Comparison of ENCODE assay signal across 14 cellular contexts in the genomic region with DNA sequence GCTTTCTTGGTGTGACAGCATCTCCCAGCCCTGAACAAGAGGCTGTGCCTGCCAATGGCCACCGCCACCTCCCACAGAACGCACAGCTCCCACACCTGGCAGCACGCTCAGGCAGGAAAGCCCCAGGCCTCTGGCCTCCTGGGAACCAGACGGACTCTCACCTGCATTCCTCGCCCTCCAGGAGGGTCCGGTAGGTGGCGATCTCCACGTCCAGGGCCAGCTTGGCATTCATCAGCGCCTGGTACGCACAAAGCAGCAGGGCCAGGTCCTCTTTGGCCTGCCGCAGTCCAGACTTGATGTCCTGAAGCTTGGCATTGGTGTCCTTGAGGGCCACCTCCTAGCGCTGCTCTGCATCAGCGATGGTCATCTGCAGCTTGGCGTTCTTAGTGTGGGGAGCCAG. TPM values are rescaled to one million over a fixed set of nuclear protein-coding genes. Genes with fewer than 3 reads are reported as not detected.
A peak's percentile ranks its signal among the peaks of the same experiment; 100 is the strongest.
DNase-seq lines count a peak whose midpoint lies in the region; ATAC-seq, FAIRE-seq and TF ChIP-seq lines count a peak whose summit lies in the region.
"Had no signal": no experiment of that assay in that cellular context is flagged by ENCODE, and none has a peak within 500 bp of the region (broad histone marks: within the 10 kb centered on the region; RNA-seq: fewer than 3 reads in every experiment).

No MANE protein-coding gene starts in this region.

- H4K20me1 ChIP-seq in GM23338 (replicated peaks; ENCODE audit: insufficient read depth) (peaks cover 5% of the 10 kb centered on the region; the same call in 1 of the 2 replicates), K562 (replicated peaks; ENCODE audit: control insufficient read depth, insufficient read depth, low read length) (peaks cover 11% of the 10 kb centered on the region; the same call in 1 of the 2 replicates)

- H3K18ac ChIP-seq in mesendoderm (ENCODE audit: low read length), result no peak overlapping the region

- H3K4me1 ChIP-seq in GM23338 (ENCODE audit: insufficient read depth) (no peaks in the 10 kb centered on the region; the same call in 1 of the 2 replicates), K562 (replicated peaks in 1 of 2; ENCODE audit: control insufficient read depth in 2 of 2, insufficient read depth in 2 of 2, low read length in 2 of 2) (peaks cover 0 to 12% of the 10 kb centered on the region in 2 experiments; a peak in 3 of 5 replicates), mesendoderm (ENCODE audit: control insufficient read depth, low read depth, low read length) (no peaks in the 10 kb centered on the region)

- H4K5ac ChIP-seq in mesendoderm (ENCODE audit: low read length), result no peak overlapping the region

- TF ChIP-seq RAD21 in K562 (CRISPR knock-in tag; conservative IDR thresholded peaks at IDR 0.05 in 1 of 2, IDR thresholded peaks at IDR 0.05 in 1 of 2), result peak in 1 of 2 experiments; percentile 34; a peak in 1 of 4 replicates

- H3K56ac ChIP-seq in mesendoderm (ENCODE audit: low read length), result no peak overlapping the region

- no peak overlapping the region for H2BK120ac ChIP-seq in mesendoderm (ENCODE audit: low read depth, low read length)

- H3K4me3 ChIP-seq in GM23338 (no peak overlapping the region), K562 (no peak overlapping the region), mesendoderm (ENCODE audit: low read length) (no peak overlapping the region)

- no peak overlapping the region for H4K8ac ChIP-seq in mesendoderm (ENCODE audit: low read depth, low read length)

- H3K36me3 Mint-ChIP-seq in GM23338 (ENCODE audit: low read depth) (no peaks in the 10 kb centered on the region), T-cell (no peaks in the 10 kb centered on the region)
- H3K36me3 Mint-ChIP-seq: activated naive CD4-positive, alpha-beta T cell treated with anti-CD3 and anti-CD28 coated beads, Interleukin-2, amount 50 U/mL, for 24 hours had no signal

- no peaks in the 10 kb centered on the region for H3K9me2 ChIP-seq in GM23338 (ENCODE audit: insufficient read depth)

- in situ Hi-C loops in K562 (cut with MboI) (no loop called here), G401 (cut with HindIII; ENCODE audit: low sequenced_read_pairs) (no loop called here)

- H3K9me3 ChIP-seq in K562 (replicated peaks; ENCODE audit: control insufficient read depth, insufficient read depth, low read depth, low read length), result no peaks in the 10 kb centered on the region

- peaks cover 40% of the 10 kb centered on the region for H3K27me3 ChIP-seq in GM23338 (ENCODE audit: insufficient read depth)
- H3K27me3 ChIP-seq in K562 (ENCODE audit: control insufficient read depth in 2 of 2, insufficient read depth in 2 of 2, low read length in 2 of 2), result peaks cover 35 to 39% of the 10 kb centered on the region in 2 experiments
- H3K27me3 ChIP-seq in mesendoderm (ENCODE audit: insufficient read depth, low read length, poor library complexity), result peaks cover 7% of the 10 kb centered on the region

- H2AK5ac ChIP-seq in mesendoderm (ENCODE audit: low read length), result no peak overlapping the region

- TF ChIP-seq EP300 in K562 (IDR thresholded peaks at IDR 0.05; ENCODE audit: low read length), result no peak

- H3K27ac Mint-ChIP-seq in GM23338 (no peak overlapping the region), T-cell (no peak overlapping the region)
- H3K27ac Mint-ChIP-seq: activated naive CD4-positive, alpha-beta T cell treated with anti-CD3 and anti-CD28 coated beads, Interleukin-2, amount 50 U/mL, for 24 hours had no signal

- H3K9me3 Mint-ChIP-seq in GM23338 (no peaks in the 10 kb centered on the region), T-cell (no peaks in the 10 kb centered on the region)
- H3K9me3 Mint-ChIP-seq: activated naive CD4-positive, alpha-beta T cell treated with anti-CD3 and anti-CD28 coated beads, Interleukin-2, amount 50 U/mL, for 24 hours had no signal

- TF ChIP-seq CTCF in C4-2B (conservative IDR thresholded peaks at IDR 0.05), result peak; percentile 77
- peak; percentile 58 to 83 for TF ChIP-seq CTCF in GM23338 (conservative IDR thresholded peaks at IDR 0.05; ENCODE audit: low read depth in 2 of 2)
- TF ChIP-seq CTCF in K562 (IDR thresholded peaks at IDR 0.05 in 2 of 3, conservative IDR thresholded peaks at IDR 0.05 in 1 of 3; ENCODE audit: insufficient read depth in 2 of 3, low read depth in 1 of 3, low read length in 3 of 3), result peak; percentile 43 to 56 (median 48); a peak in 5 of 6 replicates

- H3K4me1 Mint-ChIP-seq in GM23338 (peaks cover 3% of the 10 kb centered on the region; the same call in 2 of the 3 replicates), T-cell (peaks cover 12 to 15% (median 12%) of the 10 kb centered on the region in 3 donors)

- no peak overlapping the region for H2BK5ac ChIP-seq in mesendoderm (ENCODE audit: low read length)

- H3K4me3 Mint-ChIP-seq in GM23338 (peak overlapping the region; percentile 28; the same call in 2 of the 3 replicates), T-cell (peak overlapping the region in 1 of 3 donors; percentile 76)

- H3K23ac ChIP-seq in mesendoderm (ENCODE audit: low read length), result no peak overlapping the region

- no peak for FAIRE-seq in K562 (lab: Jason Lieb, UNC)
- FAIRE-seq: colon had no signal

- DNase-seq in GM23338 (ENCODE audit: low spot score) (peak; percentile 72), K562 (ENCODE audit: extremely low read depth in 1 of 4, low spot score in 3 of 4) (peak; percentile 31 to 38 (median 34)), mesendoderm (peak; percentile 51), G401 (ENCODE audit: low spot score) (no peak), T-cell (no peak)
- DNase-seq: retina had no signal

- H3K9me1 ChIP-seq in K562 (ENCODE audit: control insufficient read depth, insufficient read depth, low read length), result no peaks in the 10 kb centered on the region

- H3K36me3 ChIP-seq in GM23338 (ENCODE audit: insufficient read depth) (no peaks in the 10 kb centered on the region), K562 (ENCODE audit: control insufficient read depth, insufficient read depth, low read length) (no peaks in the 10 kb centered on the region), mesendoderm (ENCODE audit: control insufficient read depth, insufficient read depth, low read length) (no peaks in the 10 kb centered on the region)

- H3K4ac ChIP-seq in mesendoderm (ENCODE audit: low read depth, low read length), result no peak overlapping the region

- POLR2A ChIA-PET in K562 (lab: Yijun Ruan, JAX), result interaction anchor here (0.9 kb wide), 1 partner anchor 11 kb away, joined by 3 read pairs; no protein-coding TSS in a partner anchor
- POLR2A ChIA-PET in T-cell (lab: Charles Lee), result no interaction called here

- H2AFZ ChIP-seq in GM23338 (no peak overlapping the region), K562 (ENCODE audit: low read depth, low read length) (no peak overlapping the region)

- ATAC-seq in GM23338 (peak; percentile 67), K562 (peak; percentile 80), HG03108 (IDR thresholded peaks at IDR 0.05; ENCODE audit: unreplicated experiment) (no peak), T-cell (replicated peaks in 1 of 4) (no peak), GM18505 (IDR thresholded peaks at IDR 0.05; ENCODE audit: unreplicated experiment) (no peak)

- H2BK15ac ChIP-seq in mesendoderm (replicated peaks; ENCODE audit: low read depth), result no peak overlapping the region

- H3K9ac ChIP-seq in K562 (ENCODE audit: insufficient read depth in 1 of 2, low read depth in 2 of 2, low read length in 2 of 2) (no peak overlapping the region), mesendoderm (ENCODE audit: low read length) (no peak overlapping the region)

- H3K27ac ChIP-seq in C4-2B (no peak overlapping the region), GM23338 (ENCODE audit: low read depth) (no peak overlapping the region), K562 (ENCODE audit: extremely low read depth, low read depth, low read length) (no peak overlapping the region), mesendoderm (ENCODE audit: low read depth, low read length) (no peak overlapping the region)
- H3K27ac ChIP-seq: RWPE1 had no signal

- no peaks in the 10 kb centered on the region for H3K79me1 ChIP-seq in mesendoderm (ENCODE audit: low read length)

- intact Hi-C loops in K562 (cut with micrococcal nuclease), result no loop called here

- H3K79me2 ChIP-seq in GM23338 (replicated peaks; ENCODE audit: insufficient read depth), result no peaks in the 10 kb centered on the region
- H3K79me2 ChIP-seq in K562 (ENCODE audit: control insufficient read depth, insufficient read depth, low read length), result no peaks in the 10 kb centered on the region
- H3K79me2 ChIP-seq in mesendoderm (ENCODE audit: control insufficient read depth, insufficient read depth, low read length), result no peaks in the 10 kb centered on the region

- H3F3A ChIP-seq in GM23338 (replicated peaks; ENCODE audit: low read depth), result peaks cover 4% of the 10 kb centered on the region; the same call in 1 of the 2 replicates

- BruUV-seq in K562 (replicated peaks; lab: Mats Ljungman, UMichigan), result no TSS peak

- 16% methylated on average over 14 of the region's 14 CpGs for WGBS in K562 (ENCODE audit: insufficient coverage, low coverage, missing lambda C conversion rate)
- WGBS in mesendoderm (ENCODE audit: extremely low coverage, insufficient coverage, low lambda C conversion rate), result no CpG with 5 or more reads among the region's 14 CpGs

- CTCF ChIA-PET in K562 (lab: Yijun Ruan, JAX; ENCODE audit: low intra/inter-chr PET ratio) (no interaction called here), T-cell (lab: Charles Lee) (no interaction called here)

- H3K27me3 Mint-ChIP-seq in GM23338 (ENCODE audit: insufficient read depth, low read depth, poor library complexity) (peaks cover 29% of the 10 kb centered on the region), T-cell (peaks cover 26 to 42% of the 10 kb centered on the region in 2 donors)

- no peak for TF ChIP-seq POLR2A in K562 (conservative IDR thresholded peaks at IDR 0.05)
- no peak for TF ChIP-seq POLR2A in GM18505 (IDR thresholded peaks at IDR 0.05; ENCODE audit: borderline replicate concordance, extremely low read depth, insufficient read depth, insufficient read length)

- H3K4me2 ChIP-seq in GM23338 (no peak overlapping the region), K562 (ENCODE audit: insufficient read depth, low read length) (no peak overlapping the region), mesendoderm (ENCODE audit: low read length) (no peak overlapping the region)

RNA-seq across cellular contexts. Expression of a gene that starts 12.1 kb away (rescaled TPM):
- not detected in 2 replicates for total RNA-seq in GM23338 (2014; rRNA removed; shearing (Covaris generic))
- polyA plus RNA-seq in GM23338 (2016; fragmentation: Nextera tagmentation; extraction: Ambion mirVana) (not detected in 2 replicates), K562 (2011; rRNA removed) (not detected in 2 replicates), K562 (2014; fragmentation: Illumina TruSeq; extraction: Trizol) (not detected in 2 replicates), K562 (2014; fragmentation: Nextera tagmentation; extraction: Ambion mirVana) (not detected), K562 (2014; rRNA removed) (not detected in 2 replicates)
- not detected in 2 replicates for total RNA-seq in K562 (2011; cell fraction: chromatin; rRNA removed; ENCODE audit: low replicate concordance)
- not detected in 2 replicates for total RNA-seq in K562 (2011; cell fraction: nucleolus; rRNA removed)
- not detected in 2 replicates for total RNA-seq in K562 (2011; cell fraction: nucleoplasm; rRNA removed)
- total RNA-seq in K562 (2014; rRNA removed) (not detected in 2 replicates), K562 (2014; rRNA removed; fragmentation: Illumina TruSeq; extraction: Trizol) (not detected in 2 replicates), K562 (2015; rRNA removed; fragmentation: Illumina TruSeq; extraction: Trizol) (not detected in 2 replicates), K562 (2021) (not detected in 2 replicates), T-cell (not detected)
- not detected in 2 replicates for polyA plus RNA-seq in K562 (2011; cell fraction: cytosol; rRNA removed)
- not detected in 2 replicates for polyA plus RNA-seq in K562 (2011; cell fraction: nucleus; rRNA removed)
- 0.03 and 0.07 TPM in 2 replicates for polyA plus RNA-seq in K562 (2012)
- polyA minus RNA-seq in K562 (2011; rRNA and poly(A)+ RNA removed), result not detected in 2 replicates
- not detected in 2 replicates for polyA minus RNA-seq in K562 (2011; cell fraction: cytosol; rRNA and poly(A)+ RNA removed)
- not detected in 2 replicates for polyA minus RNA-seq in K562 (2011; cell fraction: nucleus; rRNA and poly(A)+ RNA removed)
- polyA plus RNA-seq in mesendoderm (2013, experiment 1 of 2), result not detected
- polyA plus RNA-seq in mesendoderm (2013, experiment 2 of 2), result not detected
- total RNA-seq in G401 (2014; rRNA removed; shearing (Covaris generic)), result not detected in 2 replicates
- total RNA-seq: activated CD8-positive, alpha-beta memory T cell treated with anti-CD3 and anti-CD28 coated beads for 36 hours; mucosa of gallbladder had no signal

RNA-seq across cellular contexts. Expression of a gene that starts 35.2 kb away (rescaled TPM):
- not detected in 2 replicates for total RNA-seq in GM23338 (2014; rRNA removed; shearing (Covaris generic))
- polyA plus RNA-seq in GM23338 (2016; fragmentation: Nextera tagmentation; extraction: Ambion mirVana), result not detected in 2 replicates
- not detected in 2 replicates for total RNA-seq in K562 (2011; cell fraction: chromatin; rRNA removed; ENCODE audit: low replicate concordance)
- total RNA-seq in K562 (2011; cell fraction: nucleolus; rRNA removed), result not detected in 2 replicates
- total RNA-seq in K562 (2011; cell fraction: nucleoplasm; rRNA removed), result not detected in 2 replicates
- total RNA-seq in K562 (2014; rRNA removed), result not detected in 2 replicates
- not detected in 2 replicates for total RNA-seq in K562 (2014; rRNA removed; fragmentation: Illumina TruSeq; extraction: Trizol)
- 0.11 and 0.18 TPM in 2 replicates for total RNA-seq in K562 (2015; rRNA removed; fragmentation: Illumina TruSeq; extraction: Trizol)
- not detected in 2 replicates for total RNA-seq in K562 (2021)
- polyA plus RNA-seq in K562 (2011; rRNA removed), result not detected in 2 replicates
- not detected in 2 replicates for polyA plus RNA-seq in K562 (2011; cell fraction: cytosol; rRNA removed)
- not detected in 2 replicates for polyA plus RNA-seq in K562 (2011; cell fraction: nucleus; rRNA removed)
- polyA plus RNA-seq in K562 (2012), result 0.33 TPM in 1 of 2 replicates, not detected in the other
- polyA plus RNA-seq in K562 (2014; fragmentation: Illumina TruSeq; extraction: Trizol), result not detected in 2 replicates
- not detected for polyA plus RNA-seq in K562 (2014; fragmentation: Nextera tagmentation; extraction: Ambion mirVana)
- polyA plus RNA-seq in K562 (2014; rRNA removed), result not detected in 2 replicates
- not detected in 2 replicates for polyA minus RNA-seq in K562 (2011; rRNA and poly(A)+ RNA removed)
- polyA minus RNA-seq in K562 (2011; cell fraction: cytosol; rRNA and poly(A)+ RNA removed), result not detected in 2 replicates
- not detected in 2 replicates for polyA minus RNA-seq in K562 (2011; cell fraction: nucleus; rRNA and poly(A)+ RNA removed)
- not detected for polyA plus RNA-seq in mesendoderm (2013, experiment 1 of 2)
- not detected for polyA plus RNA-seq in mesendoderm (2013, experiment 2 of 2)
- not detected in 2 replicates for total RNA-seq in G401 (2014; rRNA removed; shearing (Covaris generic))
- 10 to 100 TPM in 2 of 5 donors, 1 to 10 TPM in 2, under 1 TPM in 1; 0.19 to 57.7 (median 10.0) TPM for total RNA-seq in T-cell
- total RNA-seq: activated CD8-positive, alpha-beta memory T cell treated with anti-CD3 and anti-CD28 coated beads for 36 hours had no signal

Comparison
In these comparisons a context has a peak if more than half of its experiments do, and no peak if none do; other contexts are left out.
1. ATAC-seq: peak in GM23338 (single experiment) and K562 (single experiment); none in HG03108 (single experiment), T-cell (0 of 4) and GM18505 (single experiment).
2. DNase-seq: peak in GM23338 (single experiment), K562 (4 of 4) and mesendoderm (single experiment); none in G401 (single experiment) and T-cell (0 of 34).
3. Peak in every context shown above with its lines, with median percentiles within 50 percentile points of each other: CTCF ChIP-seq.